1 cellular context compared by ENCODE assay signal in genomic region chr19:53944933-53945332, GRCh38.
TF ChIP-seq lines count a peak whose summit lies in the region.

No MANE protein-coding gene starts in this region.

TF ChIP-seq in SK-N-SH treated with all-trans-retinoic acid at 6 μM for 48 hours, 23 proteins besides CTCF, POLR2A, EP300 and RAD21 (continued from another document):
- TF ChIP-seq CREB5 (CRISPR knock-in tag; IDR thresholded peaks at IDR 0.05; ENCODE audit: low read depth), result no peak
- no peak for TF ChIP-seq ARNTL (CRISPR knock-in tag; IDR thresholded peaks at IDR 0.05; ENCODE audit: borderline replicate concordance, low read depth)
- TF ChIP-seq OSR1 (CRISPR knock-in tag; IDR thresholded peaks at IDR 0.05), result no peak
- TF ChIP-seq RARB (CRISPR knock-in tag; IDR thresholded peaks at IDR 0.05), result no peak
- TF ChIP-seq SNAI2 (CRISPR knock-in tag; IDR thresholded peaks at IDR 0.05), result no peak
- no peak for TF ChIP-seq PATZ1 (CRISPR knock-in tag; IDR thresholded peaks at IDR 0.05; ENCODE audit: borderline replicate concordance)
- TF ChIP-seq ZFP3 (CRISPR knock-in tag; IDR thresholded peaks at IDR 0.05), result no peak
- no peak for TF ChIP-seq BACH2 (CRISPR knock-in tag; IDR thresholded peaks at IDR 0.05; ENCODE audit: borderline replicate concordance)
- no peak for TF ChIP-seq ZC3H10 (CRISPR knock-in tag; IDR thresholded peaks at IDR 0.05)
- no peak for TF ChIP-seq ESRRG (CRISPR knock-in tag; IDR thresholded peaks at IDR 0.05)
- TF ChIP-seq POU6F1 (CRISPR knock-in tag; IDR thresholded peaks at IDR 0.05; ENCODE audit: borderline replicate concordance, low read depth), result no peak
- no peak for TF ChIP-seq ISL1 (CRISPR knock-in tag; IDR thresholded peaks at IDR 0.05)
- TF ChIP-seq TCF4 (CRISPR knock-in tag; IDR thresholded peaks at IDR 0.05; ENCODE audit: borderline replicate concordance), result no peak
- no peak for TF ChIP-seq TSHZ2 (CRISPR knock-in tag; IDR thresholded peaks at IDR 0.05)
- TF ChIP-seq ZFP30 (CRISPR knock-in tag; IDR thresholded peaks at IDR 0.05), result no peak
- TF ChIP-seq CSDC2 (CRISPR knock-in tag; IDR thresholded peaks at IDR 0.05), result no peak
